In the genomic region with DNA sequence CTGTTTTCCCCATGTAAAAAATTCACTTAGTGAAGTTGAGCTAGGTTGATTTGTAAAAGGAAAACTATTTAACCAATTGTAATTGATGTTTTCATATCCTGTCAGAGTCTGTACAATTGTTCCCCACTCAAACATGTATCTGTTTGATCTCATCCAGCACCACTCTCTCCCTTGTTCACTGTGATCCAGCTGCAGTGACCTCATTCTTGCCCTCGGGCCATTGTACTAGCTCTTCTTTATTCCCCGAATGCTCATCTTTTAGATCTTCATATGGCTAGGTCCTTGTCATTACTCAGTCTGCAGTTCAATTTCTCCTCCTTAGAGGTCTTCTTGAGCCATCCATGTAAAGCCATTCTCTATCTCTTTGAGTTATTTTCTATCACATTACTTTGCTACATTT, we compare ENCODE assay signal across 24 cellular contexts. TPM values are rescaled to one million over a fixed set of nuclear protein-coding genes. Genes with fewer than 3 reads are reported as not detected.
"Had no signal": no experiment of that assay in that cellular context is flagged by ENCODE, and none has a peak within 500 bp of the region (broad histone marks: within the 10 kb centered on the region; RNA-seq: fewer than 3 reads in every experiment).

No MANE protein-coding gene starts in this region.

RNA-seq across cellular contexts. Expression of gene OR4A47, which starts 14.6 kb away (rescaled TPM):
- total RNA-seq: kidney; left colon; left lung; liver; lower lobe of right lung; mammary epithelial cell; mesothelial cell of epicardium; mucosa of descending colon; myocyte; naive thymus-derived CD4-positive, alpha-beta T cell; natural killer cell treated with Interleukin-12 subunit alpha and Interleukin-12 subunit beta and Interleukin-15 and Interleukin-18, amount 100 ng/mL, for 72 hours; omental fat pad; ovary; prostate gland; sigmoid colon; spleen; subcutaneous adipose tissue; temporal lobe; tibial nerve; ureter; uterus had no signal
- polyA plus RNA-seq: liver; mammary epithelial cell; naive thymus-derived CD4-positive, alpha-beta T cell; neural cell; ovary; sigmoid colon; small intestine; spleen; thymus had no signal
